8 cellular contexts compared by ENCODE assay signal in genomic region chr9:132879443-132880310, GRCh38. TPM values are rescaled to one million over a fixed set of nuclear protein-coding genes. Genes with fewer than 3 reads are reported as not detected.
DNase-seq lines count a peak whose midpoint lies in the region; ATAC-seq, FAIRE-seq and TF ChIP-seq lines count a peak whose summit lies in the region.

No MANE protein-coding gene starts in this region.

- no peaks in the 10 kb centered on the region for H3K27me3 Mint-ChIP-seq in activated naive CD4-positive, alpha-beta T cell treated with anti-CD3 and anti-CD28 coated beads, Interleukin-2, amount 50 U/mL, for 24 hours
- H3K27me3 Mint-ChIP-seq in activated CD4-positive, alpha-beta memory T cell treated with anti-CD3 and anti-CD28 coated beads, Interleukin-2, amount 10 ng/mL, durations not matched to agents 7 days and 5 days, result peaks cover 9% of the 10 kb centered on the region

- H3K27ac ChIP-seq in kidney (ENCODE audit: low read depth in 2 of 2, low read length in 2 of 2), result peak overlapping the region in 1 of 2 donors; percentile 55
- H3K27ac ChIP-seq in tibial nerve, result peak overlapping the region in 3 of 4 donors; percentile 80 to 93 (median 92)
- H3K27ac ChIP-seq in ovary, result peak overlapping the region in 1 of 2 donors; percentile 27

- no peak for ATAC-seq in GM21381 (IDR thresholded peaks at IDR 0.05; ENCODE audit: unreplicated experiment)
- ATAC-seq in GM18873 (IDR thresholded peaks at IDR 0.05; ENCODE audit: low FRiP score, unreplicated experiment), result no peak

- H3K4me3 Mint-ChIP-seq in activated naive CD4-positive, alpha-beta T cell treated with anti-CD3 and anti-CD28 coated beads, Interleukin-2, amount 50 U/mL, for 24 hours, result peak overlapping the region; percentile 83
- H3K4me3 Mint-ChIP-seq in activated CD4-positive, alpha-beta memory T cell treated with anti-CD3 and anti-CD28 coated beads, Interleukin-2, amount 10 ng/mL, durations not matched to agents 7 days and 5 days, result peak overlapping the region; percentile 78

- H3K36me3 Mint-ChIP-seq in activated naive CD4-positive, alpha-beta T cell treated with anti-CD3 and anti-CD28 coated beads, Interleukin-2, amount 50 U/mL, for 24 hours, result no peaks in the 10 kb centered on the region
- no peaks in the 10 kb centered on the region for H3K36me3 Mint-ChIP-seq in activated CD4-positive, alpha-beta memory T cell treated with anti-CD3 and anti-CD28 coated beads, Interleukin-2, amount 10 ng/mL, durations not matched to agents 7 days and 5 days (ENCODE audit: low read depth)

- no peak for DNase-seq in activated naive CD4-positive, alpha-beta T cell treated with anti-CD3 and anti-CD28 coated beads, Interleukin-2, amount 50 U/mL, for 16 hours
- DNase-seq in activated CD4-positive, alpha-beta memory T cell treated with anti-CD3 and anti-CD28 coated beads, Interleukin-2, amount 10 ng/mL, durations not matched to agents 7 days and 5 days, result no peak
- DNase-seq in kidney (no peak), tibial nerve (ENCODE audit: low spot score in 2 of 2) (no peak), ovary (no peak)

- no peak for TF ChIP-seq EP300 in tibial nerve (IDR thresholded peaks at IDR 0.05)
- TF ChIP-seq EP300 in ovary (IDR thresholded peaks at IDR 0.05), result no peak

- H3K27me3 ChIP-seq in tibial nerve (no peaks in the 10 kb centered on the region), ovary (no peaks in the 10 kb centered on the region)

- H3K4me1 ChIP-seq in kidney (ENCODE audit: control insufficient read depth in 1 of 2, insufficient read depth in 1 of 2, low read depth in 1 of 2, low read length in 2 of 2), result peaks cover 0 to 9% of the 10 kb centered on the region in 2 donors
- peaks cover 0 to 26% (median 3%) of the 10 kb centered on the region in 4 donors for H3K4me1 ChIP-seq in tibial nerve
- H3K4me1 ChIP-seq in ovary (ENCODE audit: insufficient read depth), result peaks cover 4% of the 10 kb centered on the region

- H3K36me3 ChIP-seq in kidney (ENCODE audit: control insufficient read depth in 1 of 2, insufficient read depth in 2 of 2, low read length in 2 of 2), result no peaks in the 10 kb centered on the region
- H3K36me3 ChIP-seq in tibial nerve, result peaks cover 0 to 26% (median 0%) of the 10 kb centered on the region in 3 donors
- no peaks in the 10 kb centered on the region for H3K36me3 ChIP-seq in ovary

- peak overlapping the region; percentile 86 for H3K27ac Mint-ChIP-seq in activated naive CD4-positive, alpha-beta T cell treated with anti-CD3 and anti-CD28 coated beads, Interleukin-2, amount 50 U/mL, for 24 hours
- peak overlapping the region; percentile 76 for H3K27ac Mint-ChIP-seq in activated CD4-positive, alpha-beta memory T cell treated with anti-CD3 and anti-CD28 coated beads, Interleukin-2, amount 10 ng/mL, durations not matched to agents 7 days and 5 days

- no peak overlapping the region for H3K9ac ChIP-seq in kidney (ENCODE audit: low read length in 2 of 2)

- WGBS in tibial nerve, 2 donors, result 79 to 81% methylated on average over 7 of the region's 7 CpGs
- 79 to 84% (median 79%) methylated on average over 7 of the region's 7 CpGs for WGBS in ovary, 3 donors

- intact Hi-C loops in kidney (cut with DNase I) (no loop called here), ovary (cut with DNase I) (no loop called here)

- TF ChIP-seq POLR2A in tibial nerve (IDR thresholded peaks at IDR 0.05) (no peak), ovary (IDR thresholded peaks at IDR 0.05) (no peak)

- CTCF ChIA-PET in activated CD4-positive, alpha-beta memory T cell treated with anti-CD3 and anti-CD28 coated beads, Interleukin-2, amount 10 ng/mL, durations not matched to agents 7 days and 5 days (lab: Charles Lee), result interaction anchor here (1.1 to 1.6 kb wide), 3 partner anchors 14 to 23 kb away, joined by 4 to 5 read pairs (median 5); no protein-coding TSS in a partner anchor

- POLR2A ChIA-PET in activated CD4-positive, alpha-beta memory T cell treated with anti-CD3 and anti-CD28 coated beads, Interleukin-2, amount 10 ng/mL, durations not matched to agents 7 days and 5 days (lab: Charles Lee), result interaction anchor here (1.0 to 2.6 kb wide), 7 partner anchors 12 to 210 kb away, joined by 3 to 11 read pairs (median 5); partner anchors contain the start of genes DDX31 and GTF3C4

- H3K9me3 Mint-ChIP-seq in activated naive CD4-positive, alpha-beta T cell treated with anti-CD3 and anti-CD28 coated beads, Interleukin-2, amount 50 U/mL, for 24 hours, result no peaks in the 10 kb centered on the region
- H3K9me3 Mint-ChIP-seq in activated CD4-positive, alpha-beta memory T cell treated with anti-CD3 and anti-CD28 coated beads, Interleukin-2, amount 10 ng/mL, durations not matched to agents 7 days and 5 days, result no peaks in the 10 kb centered on the region

- H3K4me1 Mint-ChIP-seq in activated naive CD4-positive, alpha-beta T cell treated with anti-CD3 and anti-CD28 coated beads, Interleukin-2, amount 50 U/mL, for 24 hours, result peaks cover 4% of the 10 kb centered on the region
- peaks cover 32% of the 10 kb centered on the region for H3K4me1 Mint-ChIP-seq in activated CD4-positive, alpha-beta memory T cell treated with anti-CD3 and anti-CD28 coated beads, Interleukin-2, amount 10 ng/mL, durations not matched to agents 7 days and 5 days

- no peaks in the 10 kb centered on the region for H3K9me3 ChIP-seq in kidney (ENCODE audit: control insufficient read depth in 1 of 2, low read length in 2 of 2)
- H3K9me3 ChIP-seq in tibial nerve, result no peaks in the 10 kb centered on the region
- H3K9me3 ChIP-seq in ovary, result no peaks in the 10 kb centered on the region

- FAIRE-seq in kidney (lab: Jason Lieb, UNC), result no peak

- H3K4me3 ChIP-seq in kidney (ENCODE audit: low read length in 2 of 2) (peak overlapping the region; percentile 89 to 93), tibial nerve (peak overlapping the region in 1 of 4 donors; percentile 90), ovary (no peak overlapping the region)

- TF ChIP-seq CTCF in kidney (IDR thresholded peaks at IDR 0.05; ENCODE audit: borderline replicate concordance, extremely low read depth, insufficient read depth) (no peak), tibial nerve (IDR thresholded peaks at IDR 0.05) (no peak), ovary (IDR thresholded peaks at IDR 0.05) (no peak)

RNA-seq across cellular contexts. Expression of gene SPACA9, which starts 1.0 kb away (rescaled TPM):
- 1 to 10 TPM; 3.2 to 3.6 TPM for total RNA-seq in activated CD4-positive, alpha-beta memory T cell treated with anti-CD3 and anti-CD28 coated beads, Interleukin-2, amount 10 ng/mL, durations not matched to agents 7 days and 5 days
- total RNA-seq in kidney (8.7 TPM), tibial nerve (1 to 10 TPM; 4.2 to 5.9 (median 5.3) TPM), ovary (10 to 100 TPM in 1 of 7 donors, 1 to 10 TPM in 6; 4.6 to 22.4 (median 8.6) TPM)
- polyA plus RNA-seq in kidney (ENCODE audit: insufficient read depth, low read depth, low replicate concordance) (17.1 TPM), ovary (10 to 100 TPM in 1 of 2 donors, 1 to 10 TPM in 1; 8.2 to 10.8 TPM)

RNA-seq across cellular contexts. Expression of gene AK8, which starts 1.6 kb away (rescaled TPM):
- total RNA-seq in activated CD4-positive, alpha-beta memory T cell treated with anti-CD3 and anti-CD28 coated beads, Interleukin-2, amount 10 ng/mL, durations not matched to agents 7 days and 5 days, result not detected
- total RNA-seq in kidney, result 6.3 TPM
- 6.2 TPM for polyA plus RNA-seq in kidney (ENCODE audit: insufficient read depth, low read depth, low replicate concordance)
- total RNA-seq in tibial nerve, result 1 to 10 TPM in 2 of 4 donors, under 1 TPM in 2; 0.30 to 4.3 (median 1.7) TPM
- total RNA-seq in ovary, result 1 to 10 TPM in 5 of 7 donors, under 1 TPM in 2; 0.36 to 9.8 (median 1.6) TPM
- 1 to 10 TPM in 1 of 2 donors, under 1 TPM in 1; 0.64 to 2.7 TPM for polyA plus RNA-seq in ovary
